In the genomic region with DNA sequence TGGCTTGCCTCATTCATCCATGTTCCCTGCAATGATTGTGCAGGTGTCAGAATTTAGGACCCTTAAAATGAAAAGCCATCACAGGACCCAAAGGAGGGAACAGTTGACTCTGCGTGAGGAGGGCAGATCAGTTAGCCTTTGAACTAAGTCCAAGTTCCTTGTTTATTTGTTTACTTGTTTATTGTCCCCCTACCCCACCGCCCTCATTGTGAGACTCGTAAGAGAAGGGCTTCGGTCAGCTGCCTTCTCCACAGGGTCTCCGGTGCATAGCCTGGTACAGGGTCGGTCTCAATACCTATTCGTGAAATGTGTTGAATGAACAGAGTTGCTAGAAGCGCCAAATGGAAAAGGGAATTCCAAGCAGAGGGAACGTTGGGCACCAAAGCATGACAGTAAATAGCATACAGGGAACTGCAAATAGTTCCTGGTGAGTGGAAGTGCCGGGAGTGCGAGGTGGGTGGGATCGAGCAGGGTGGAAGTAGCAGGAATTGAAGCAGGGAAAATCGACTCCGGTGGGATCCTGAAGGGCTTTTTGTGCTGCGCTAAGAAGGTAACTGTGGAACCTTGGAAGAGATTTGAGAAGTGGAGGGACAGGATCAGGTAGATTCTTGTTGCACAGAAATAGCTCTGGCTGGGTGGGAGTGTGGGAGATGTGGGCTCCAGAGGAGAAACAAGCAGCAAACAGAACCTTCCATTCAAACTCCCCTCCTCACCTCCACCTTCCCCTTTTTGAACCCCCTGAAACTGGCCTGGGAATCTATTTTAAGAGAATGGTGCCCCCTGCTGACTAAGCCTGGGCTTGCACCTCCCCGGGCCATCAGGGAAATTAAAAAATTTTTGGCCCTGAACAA, we compare ENCODE assay signal across 8 cellular contexts. TPM values are rescaled to one million over a fixed set of nuclear protein-coding genes. Genes with fewer than 3 reads are reported as not detected.
DNase-seq lines count a peak whose midpoint lies in the region; ATAC-seq and TF ChIP-seq lines count a peak whose summit lies in the region.

No MANE protein-coding gene starts in this region.

- WGBS in endodermal cell (ENCODE audit: insufficient coverage in 1 of 2, insufficient read length in 1 of 2), 2 experiments, result 61 to 63% methylated on average over 14 to 16 of the region's 16 CpGs

- H3K9me3 Mint-ChIP-seq in activated CD8-positive, alpha-beta T cell treated with anti-CD3 and anti-CD28 coated beads for 36 hours, result no peaks in the 10 kb centered on the region
- no peaks in the 10 kb centered on the region for H3K9me3 Mint-ChIP-seq in endodermal cell
- H3K9me3 Mint-ChIP-seq in naive thymus-derived CD8-positive, alpha-beta T cell, result no peaks in the 10 kb centered on the region

- POLR2A ChIA-PET in activated CD8-positive, alpha-beta T cell treated with anti-CD3 and anti-CD28 coated beads for 36 hours (lab: Charles Lee), result interaction anchor here (0.8 to 2.5 kb wide), 9 partner anchors 10 to 247 kb away, joined by 3 to 7 read pairs (median 3); partner anchors contain the start of gene NXPH3
- POLR2A ChIA-PET in naive thymus-derived CD8-positive, alpha-beta T cell (lab: Charles Lee), result interaction anchor here (1.0 to 3.6 kb wide), 7 partner anchors 9 to 127 kb away, joined by 4 to 18 read pairs (median 5); partner anchors contain the start of gene SPOP

- peak; percentile 94 for TF ChIP-seq CTCF in activated CD8-positive, alpha-beta T cell treated with anti-CD3 and anti-CD28 coated beads for 36 hours (IDR thresholded peaks at IDR 0.05)
- peak; percentile 95 for TF ChIP-seq CTCF in endodermal cell (conservative IDR thresholded peaks at IDR 0.05)

- peaks cover under 1% of the 10 kb centered on the region for H3K36me3 Mint-ChIP-seq in activated CD8-positive, alpha-beta T cell treated with anti-CD3 and anti-CD28 coated beads for 36 hours (ENCODE audit: low read depth)
- peaks cover 5% of the 10 kb centered on the region for H3K36me3 Mint-ChIP-seq in endodermal cell (ENCODE audit: low read depth)
- peaks cover 0 to 11% (median 0%) of the 10 kb centered on the region in 3 donors for H3K36me3 Mint-ChIP-seq in naive thymus-derived CD8-positive, alpha-beta T cell

- no peaks in the 10 kb centered on the region for H3K27me3 Mint-ChIP-seq in activated CD8-positive, alpha-beta T cell treated with anti-CD3 and anti-CD28 coated beads for 36 hours
- H3K27me3 Mint-ChIP-seq in endodermal cell (ENCODE audit: insufficient read depth), result peaks cover 22% of the 10 kb centered on the region
- H3K27me3 Mint-ChIP-seq in naive thymus-derived CD8-positive, alpha-beta T cell, result no peaks in the 10 kb centered on the region

- H3K4me1 Mint-ChIP-seq in activated CD8-positive, alpha-beta T cell treated with anti-CD3 and anti-CD28 coated beads for 36 hours (ENCODE audit: low read depth), result peaks cover 52% of the 10 kb centered on the region
- H3K4me1 Mint-ChIP-seq in endodermal cell, result peaks cover 11% of the 10 kb centered on the region
- H3K4me1 Mint-ChIP-seq in naive thymus-derived CD8-positive, alpha-beta T cell, result peaks cover 45 to 61% (median 52%) of the 10 kb centered on the region in 4 donors

- peak; percentile 40 for ATAC-seq in activated CD8-positive, alpha-beta T cell treated with anti-CD3 and anti-CD28 coated beads for 36 hours
- peak; percentile 37 to 45 for ATAC-seq in naive thymus-derived CD8-positive, alpha-beta T cell
- ATAC-seq in stimulated activated naive CD8-positive, alpha-beta T cell treated with anti-CD3 and anti-CD28 coated beads, Interleukin-15, Interleukin-2, amounts not matched to agents 100 U/mL and 50 U/mL, for 24 hours, result peak; percentile 7

- H3K9ac ChIP-seq in endodermal cell (ENCODE audit: extremely low read depth, low read length, poor library complexity, severe bottlenecking), result no peak overlapping the region

- peak; percentile 17 to 61 for DNase-seq in NCI-H524 (lab: John Stamatoyannopoulos, UW)
- DNase-seq in NCI-H524 treated with DMSO at 0.1 percent for 48 hours (lab: John Stamatoyannopoulos, UW), result no peak
- peak; percentile 32 for DNase-seq in NCI-H748 treated with DMSO at 0.1 percent for 48 hours (lab: John Stamatoyannopoulos, UW)
- DNase-seq in activated CD8-positive, alpha-beta T cell treated with anti-CD3 and anti-CD28 coated beads for 36 hours, result peak; percentile 90
- peak; percentile 92 for DNase-seq in endodermal cell
- DNase-seq in naive thymus-derived CD8-positive, alpha-beta T cell, result peak; percentile 51 to 80 (median 70)
- peak; percentile 85 for DNase-seq in stimulated activated naive CD8-positive, alpha-beta T cell treated with anti-CD3 and anti-CD28 coated beads, Interleukin-15, Interleukin-2, amounts not matched to agents 100 U/mL and 50 U/mL, for 24 hours
- DNase-seq in NCI-H2107 (lab: John Stamatoyannopoulos, UW), result no peak

- CTCF ChIA-PET in activated CD8-positive, alpha-beta T cell treated with anti-CD3 and anti-CD28 coated beads for 36 hours (lab: Charles Lee), result interaction anchor here (0.9 to 32.2 kb wide), 30 partner anchors 8 to 304 kb away, joined by 3 to 780 read pairs (median 5); partner anchors contain the start of genes FAM117A, KAT7, NXPH3 and SLC35B1

- intact Hi-C loops in activated CD8-positive, alpha-beta T cell treated with anti-CD3 and anti-CD28 coated beads for 36 hours (cut with micrococcal nuclease), result no loop called here

- peak overlapping the region; percentile 89 for H3K27ac Mint-ChIP-seq in activated CD8-positive, alpha-beta T cell treated with anti-CD3 and anti-CD28 coated beads for 36 hours
- no peak overlapping the region for H3K27ac Mint-ChIP-seq in endodermal cell
- H3K27ac Mint-ChIP-seq in naive thymus-derived CD8-positive, alpha-beta T cell, result peak overlapping the region; percentile 89 to 96 (median 92)

- H3K36me3 ChIP-seq in endodermal cell (ENCODE audit: control insufficient read depth, insufficient read depth, low read length), result peaks cover under 1% of the 10 kb centered on the region

- H3K4me3 ChIP-seq in endodermal cell (ENCODE audit: low read length), result no peak overlapping the region

- H3K4me1 ChIP-seq in endodermal cell (ENCODE audit: control insufficient read depth, insufficient read depth, low read length), result no peaks in the 10 kb centered on the region

- peak overlapping the region; percentile 17 for H3K4me3 Mint-ChIP-seq in activated CD8-positive, alpha-beta T cell treated with anti-CD3 and anti-CD28 coated beads for 36 hours
- H3K4me3 Mint-ChIP-seq in endodermal cell, result peak overlapping the region; percentile 5
- H3K4me3 Mint-ChIP-seq in naive thymus-derived CD8-positive, alpha-beta T cell, result peak overlapping the region; percentile 22 to 80 (median 56)

- no peak overlapping the region for H3K27ac ChIP-seq in endodermal cell (ENCODE audit: low read depth, low read length)

- H3K9me3 ChIP-seq in endodermal cell (ENCODE audit: control insufficient read depth, low read length), result no peaks in the 10 kb centered on the region

- no peaks in the 10 kb centered on the region for H3K27me3 ChIP-seq in endodermal cell (ENCODE audit: control insufficient read depth, insufficient read depth, low read length, poor library complexity, severe bottlenecking)

RNA-seq across cellular contexts. Expression of gene SLC35B1, which starts 12.7 kb away (rescaled TPM):
- total RNA-seq in activated CD8-positive, alpha-beta T cell treated with anti-CD3 and anti-CD28 coated beads for 36 hours, result 10 to 100 TPM; 38.6 to 46.6 TPM
- total RNA-seq in endodermal cell, result 10 to 100 TPM; 59.4 to 80.5 TPM
- polyA plus RNA-seq in endodermal cell (2013, experiment 1 of 2), result 69.1 TPM
- 55.1 TPM for polyA plus RNA-seq in endodermal cell (2013, experiment 2 of 2)
- 10 to 100 TPM; 38.8 to 39.7 TPM for total RNA-seq in naive thymus-derived CD8-positive, alpha-beta T cell
- polyA plus RNA-seq in naive thymus-derived CD8-positive, alpha-beta T cell, result 10 to 100 TPM; 20.3 to 27.4 (median 21.8) TPM

RNA-seq across cellular contexts. Expression of gene SPOP, which starts 17.2 kb away (rescaled TPM):
- 10 to 100 TPM; 61.6 to 63.5 TPM for total RNA-seq in activated CD8-positive, alpha-beta T cell treated with anti-CD3 and anti-CD28 coated beads for 36 hours
- 10 to 100 TPM; 39.9 to 41.3 TPM for total RNA-seq in endodermal cell
- 54.5 TPM for polyA plus RNA-seq in endodermal cell (2013, experiment 1 of 2)
- 42.8 TPM for polyA plus RNA-seq in endodermal cell (2013, experiment 2 of 2)
- 10 to 100 TPM; 91.0 to 92.0 TPM for total RNA-seq in naive thymus-derived CD8-positive, alpha-beta T cell
- 100 to 1,000 TPM in 2 of 3 donors, 10 to 100 TPM in 1; 75.9 to 126 (median 103) TPM for polyA plus RNA-seq in naive thymus-derived CD8-positive, alpha-beta T cell

Comparison
In these comparisons a context has a peak if more than half of its experiments do, and no peak if none do; other contexts are left out.
1. DNase-seq: peak in NCI-H524 (2 of 2), NCI-H748 treated with DMSO at 0.1 percent for 48 hours (single experiment), activated CD8-positive, alpha-beta T cell treated with anti-CD3 and anti-CD28 coated beads for 36 hours (single experiment), endodermal cell (single experiment), naive thymus-derived CD8-positive, alpha-beta T cell (10 of 10) and stimulated activated naive CD8-positive, alpha-beta T cell treated with anti-CD3 and anti-CD28 coated beads, Interleukin-15, Interleukin-2, amounts not matched to agents 100 U/mL and 50 U/mL, for 24 hours (single experiment); none in NCI-H524 treated with DMSO at 0.1 percent for 48 hours (single experiment) and NCI-H2107 (single experiment).
2. H3K4me3 Mint-ChIP-seq: peak in every context shown above with its lines; median percentile 56 in naive thymus-derived CD8-positive, alpha-beta T cell; 17 in activated CD8-positive, alpha-beta T cell treated with anti-CD3 and anti-CD28 coated beads for 36 hours; 5 in endodermal cell.
3. Peak in every context shown above with its lines, with median percentiles within 50 percentile points of each other: ATAC-seq.